Comparison of ENCODE assay signal across 27 cellular contexts in the genomic region with DNA sequence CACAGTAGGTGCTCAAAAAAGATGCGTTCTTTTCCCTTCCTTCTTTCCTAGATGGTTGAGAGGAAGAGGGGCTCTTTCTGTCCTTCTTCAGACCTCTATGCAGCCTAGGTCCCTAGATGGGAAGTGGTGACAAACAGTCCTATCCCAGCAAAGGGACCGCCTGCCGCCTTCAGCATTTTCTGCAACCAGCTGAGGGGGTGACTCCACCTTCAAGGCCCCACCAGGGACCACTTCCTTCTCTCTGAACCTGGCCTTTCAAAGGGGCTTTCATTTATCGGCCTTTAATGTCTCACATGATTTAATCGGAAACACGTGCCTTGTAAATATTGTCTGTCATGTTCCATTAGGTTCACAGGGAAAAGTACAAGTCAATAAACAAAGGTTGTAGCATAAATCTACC. TPM values are rescaled to one million over a fixed set of nuclear protein-coding genes. Genes with fewer than 3 reads are reported as not detected.
"Had no signal": no experiment of that assay in that cellular context is flagged by ENCODE, and none has a peak within 500 bp of the region (broad histone marks: within the 10 kb centered on the region; RNA-seq: fewer than 3 reads in every experiment).

No MANE protein-coding gene starts in this region.

- DNase-seq: activated CD4-positive, alpha-beta T cell treated with anti-CD3 and anti-CD28 coated beads, Interleukin-2, amount 10 ng/mL, durations not matched to agents 24 days and 14 days; activated CD4-positive, alpha-beta T cell treated with anti-CD3 and anti-CD28 coated beads, Interleukin-2, amount 50 U/mL, for 4 hours; activated CD4-positive, CD25-positive, alpha-beta regulatory T cell; activated CD8-positive, alpha-beta T cell treated with anti-CD3 and anti-CD28 coated beads for 36 hours; activated effector memory CD4-positive, alpha-beta T cell treated with anti-CD3 and anti-CD28 coated beads, Interleukin-2, amount 50 U/mL, for 16 hours; activated naive CD4-positive, alpha-beta T cell treated with anti-CD3 and anti-CD28 coated beads for 36 hours; activated T-cell treated with anti-CD3 and anti-CD28 coated beads, Interleukin-2, amount 50 U/mL, for 1 hour; activated T-cell treated with anti-CD3 and anti-CD28 coated beads, Interleukin-2, amount 50 U/mL, for 72 hours; adrenal gland; body of pancreas; NCI-H1105; NCI-H1417 treated with DMSO at 0.1 percent for 48 hours; NCI-H187 treated with DMSO at 0.1 percent for 48 hours; NCI-H2081; NCI-H226; NCI-H524 treated with DMSO at 0.1 percent for 48 hours; NCI-H748 treated with DMSO at 0.1 percent for 48 hours; SHP77; SJCRH30; SK-N-SH had no signal

- H3K36me3 Mint-ChIP-seq: activated naive CD4-positive, alpha-beta T cell treated with anti-CD3 and anti-CD28 coated beads, Interleukin-2, amount 50 U/mL, for 72 hours had no signal

- ATAC-seq: activated CD8-positive, alpha-beta T cell treated with anti-CD3 and anti-CD28 coated beads for 36 hours; activated naive CD4-positive, alpha-beta T cell treated with anti-CD3 and anti-CD28 coated beads, Interleukin-2, amount 50 U/mL, for 72 hours; activated T-cell treated with anti-CD3 and anti-CD28 coated beads, Interleukin-2, amount 50 U/mL, for 72 hours; activated T-helper 17 cell treated with anti-CD3 and anti-CD28 coated beads, Interleukin-2, amount 50 U/mL, for 72 hours; body of pancreas; Panc1 had no signal

- H3K4me2 ChIP-seq: SK-N-SH had no signal

- H3K9me3 ChIP-seq: adrenal gland, body of pancreas, breast epithelium, SJCRH30, SK-N-SH had no signal

- H3K36me3 ChIP-seq: adrenal gland, breast epithelium, SJCRH30 had no signal

- H3K27me3 Mint-ChIP-seq: activated CD8-positive, alpha-beta T cell treated with anti-CD3 and anti-CD28 coated beads for 36 hours had no signal

- H3K9ac ChIP-seq: SK-N-SH had no signal

- H3K4me1 Mint-ChIP-seq: activated CD4-positive, alpha-beta T cell treated with anti-CD3 and anti-CD28 coated beads, Interleukin-2, amount 10 ng/mL, durations not matched to agents 24 days and 14 days; activated T-helper 17 cell treated with anti-CD3 and anti-CD28 coated beads, Interleukin-2, amount 50 U/mL, for 72 hours had no signal

- H3K4me3 ChIP-seq: adrenal gland, body of pancreas, breast epithelium, SJCRH30 had no signal

- H3K4me1 ChIP-seq: adrenal gland, body of pancreas, breast epithelium, SJCRH30 had no signal

- H3K9me3 Mint-ChIP-seq: activated CD4-positive, alpha-beta T cell treated with anti-CD3 and anti-CD28 coated beads, Interleukin-2, amount 10 ng/mL, durations not matched to agents 24 days and 14 days; activated CD8-positive, alpha-beta T cell treated with anti-CD3 and anti-CD28 coated beads for 36 hours; activated naive CD4-positive, alpha-beta T cell treated with anti-CD3 and anti-CD28 coated beads for 36 hours; activated naive CD4-positive, alpha-beta T cell treated with anti-CD3 and anti-CD28 coated beads, Interleukin-2, amount 50 U/mL, for 72 hours; activated T-cell treated with anti-CD3 and anti-CD28 coated beads, Interleukin-2, amount 50 U/mL, for 72 hours; activated T-helper 17 cell treated with anti-CD3 and anti-CD28 coated beads, Interleukin-2, amount 50 U/mL, for 72 hours; T-helper 1 cell treated with Interleukin-12 subunit alpha and Interleukin-12 subunit beta and Interleukin-4 antibody, amounts not matched to agents 30 μg/mL and 1 μg/mL, for 36 hours; T-helper 2 cell treated with Interferon-gamma antibody and Interleukin-4, amounts not matched to agents 5 μg/mL and 100 μg/mL, for 36 hours had no signal

- H3K4me3 Mint-ChIP-seq: activated CD4-positive, alpha-beta T cell treated with anti-CD3 and anti-CD28 coated beads, Interleukin-2, amount 10 ng/mL, durations not matched to agents 24 days and 14 days; activated CD8-positive, alpha-beta T cell treated with anti-CD3 and anti-CD28 coated beads for 36 hours; activated naive CD4-positive, alpha-beta T cell treated with anti-CD3 and anti-CD28 coated beads for 36 hours; activated T-cell treated with anti-CD3 and anti-CD28 coated beads, Interleukin-2, amount 50 U/mL, for 72 hours; activated T-helper 17 cell treated with anti-CD3 and anti-CD28 coated beads, Interleukin-2, amount 50 U/mL, for 72 hours; T-helper 1 cell treated with Interleukin-12 subunit alpha and Interleukin-12 subunit beta and Interleukin-4 antibody, amounts not matched to agents 30 μg/mL and 1 μg/mL, for 36 hours; T-helper 2 cell treated with Interferon-gamma antibody and Interleukin-4, amounts not matched to agents 5 μg/mL and 100 μg/mL, for 36 hours had no signal

- H3K27ac Mint-ChIP-seq: activated CD4-positive, alpha-beta T cell treated with anti-CD3 and anti-CD28 coated beads, Interleukin-2, amount 10 ng/mL, durations not matched to agents 24 days and 14 days; activated CD8-positive, alpha-beta T cell treated with anti-CD3 and anti-CD28 coated beads for 36 hours; activated naive CD4-positive, alpha-beta T cell treated with anti-CD3 and anti-CD28 coated beads for 36 hours; activated naive CD4-positive, alpha-beta T cell treated with anti-CD3 and anti-CD28 coated beads, Interleukin-2, amount 50 U/mL, for 72 hours; activated T-cell treated with anti-CD3 and anti-CD28 coated beads, Interleukin-2, amount 50 U/mL, for 72 hours; activated T-helper 17 cell treated with anti-CD3 and anti-CD28 coated beads, Interleukin-2, amount 50 U/mL, for 72 hours; T-helper 1 cell treated with Interleukin-12 subunit alpha and Interleukin-12 subunit beta and Interleukin-4 antibody, amounts not matched to agents 30 μg/mL and 1 μg/mL, for 36 hours; T-helper 2 cell treated with Interferon-gamma antibody and Interleukin-4, amounts not matched to agents 5 μg/mL and 100 μg/mL, for 36 hours had no signal

- H3K27me3 ChIP-seq: adrenal gland, body of pancreas, breast epithelium had no signal

- H3K27ac ChIP-seq: adrenal gland, body of pancreas, breast epithelium, SJCRH30 had no signal

- H3K9me2 ChIP-seq: SK-N-SH had no signal

RNA-seq across cellular contexts. Expression of a gene that starts 32.6 kb away (rescaled TPM):
- total RNA-seq: activated CD4-positive, alpha-beta T cell treated with anti-CD3 and anti-CD28 coated beads, Interleukin-2, amount 10 ng/mL, durations not matched to agents 24 days and 14 days; activated CD8-positive, alpha-beta memory T cell treated with anti-CD3 and anti-CD28 coated beads for 36 hours; activated CD8-positive, alpha-beta T cell treated with anti-CD3 and anti-CD28 coated beads for 36 hours; activated naive CD4-positive, alpha-beta T cell treated with anti-CD3 and anti-CD28 coated beads for 36 hours; activated naive CD4-positive, alpha-beta T cell treated with anti-CD3 and anti-CD28 coated beads, Interleukin-2, amount 50 U/mL, for 72 hours; activated T-cell treated with anti-CD3 and anti-CD28 coated beads, Interleukin-2, amount 50 U/mL, for 72 hours; activated T-helper 17 cell treated with anti-CD3 and anti-CD28 coated beads, Interleukin-2, amount 50 U/mL, for 72 hours; SJCRH30 had no signal
